Comparison of ENCODE assay signal across 8 cellular contexts in the genomic region with DNA sequence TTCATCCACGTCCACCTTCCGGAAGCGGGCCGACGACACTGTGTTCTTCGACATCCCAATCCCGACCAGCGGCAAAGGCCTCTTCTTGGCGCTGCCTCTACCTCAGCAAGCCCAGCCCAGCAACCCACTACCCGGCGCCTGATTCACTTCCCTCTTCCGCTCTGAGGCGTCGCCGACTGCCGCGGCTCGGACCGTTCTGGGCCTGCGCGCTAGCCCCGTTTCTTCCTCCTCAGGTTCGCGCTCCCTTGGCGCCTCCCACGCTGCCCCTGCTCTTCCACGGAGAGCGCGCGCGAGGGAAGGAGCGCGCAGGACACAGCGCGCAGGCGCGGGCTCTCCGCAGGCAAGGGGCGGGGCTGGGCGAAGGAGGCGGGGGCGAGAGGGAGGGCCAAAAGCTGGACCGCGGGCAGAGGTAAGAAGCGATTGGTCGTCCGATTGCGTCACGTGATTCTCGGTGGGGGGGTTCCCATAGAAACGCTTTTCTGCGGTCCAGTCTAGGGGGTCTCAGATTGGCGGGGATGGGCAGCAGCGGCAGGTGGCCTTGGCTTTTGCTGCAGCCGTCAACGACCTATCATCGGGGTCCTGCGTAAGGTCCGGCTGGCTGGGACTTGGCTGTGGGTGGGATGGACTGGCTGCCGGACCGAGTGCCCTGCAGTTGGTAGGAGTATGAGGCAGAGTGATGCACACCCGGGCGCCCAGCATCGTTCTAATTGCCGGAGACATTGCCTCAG. TPM values are rescaled to one million over a fixed set of nuclear protein-coding genes. Genes with fewer than 3 reads are reported as not detected.
DNase-seq lines count a peak whose midpoint lies in the region; ATAC-seq and TF ChIP-seq lines count a peak whose summit lies in the region.

A gene (minus strand): TSS at position 178 of the 728 bp plus-strand sequence. CDS start 124 bp downstream, at position 54.

- TF ChIP-seq CTCF in ascending aorta (IDR thresholded peaks at IDR 0.05) (no peak), vagina (IDR thresholded peaks at IDR 0.05) (peak in 1 of 3 experiments; percentile 3)

- intact Hi-C loops in ascending aorta (cut with DNase I) (loop anchor here (1.0 to 10.0 kb wide), 7 partner anchors 26 to 1119 kb away; a partner anchor contains a TSS), right cardiac atrium (cut with DNase I) (loop anchor here in 1 of 4 donors (10.0 kb wide), 1 partner anchor 161 kb away; a partner anchor contains a TSS), vagina (cut with DNase I) (no loop called here)

- peaks cover 0 to 8% of the 10 kb centered on the region in 2 donors for H3K36me3 ChIP-seq in ascending aorta
- H3K36me3 ChIP-seq in vagina = no peaks in the 10 kb centered on the region

- peak within 1 kb of the TSS; percentile 99 for H3K27ac Mint-ChIP-seq in T-helper 2 cell treated with Interferon-gamma antibody and Interleukin-4, amounts not matched to agents 5 μg/mL and 100 μg/mL, for 36 hours

- H3K9me3 Mint-ChIP-seq in T-helper 2 cell treated with Interferon-gamma antibody and Interleukin-4, amounts not matched to agents 5 μg/mL and 100 μg/mL, for 36 hours = no peaks in the 10 kb centered on the region

- peaks cover 24% of the 10 kb centered on the region for H3K36me3 Mint-ChIP-seq in T-helper 2 cell treated with Interferon-gamma antibody and Interleukin-4, amounts not matched to agents 5 μg/mL and 100 μg/mL, for 36 hours (ENCODE audit: low read depth)

- no peaks in the 10 kb centered on the region for H3K9me3 ChIP-seq in ascending aorta
- no peaks in the 10 kb centered on the region for H3K9me3 ChIP-seq in right cardiac atrium (ENCODE audit: control insufficient read depth, low read length)
- no peaks in the 10 kb centered on the region for H3K9me3 ChIP-seq in vagina

- H3K27me3 ChIP-seq in ascending aorta (no peaks in the 10 kb centered on the region), right cardiac atrium (ENCODE audit: control insufficient read depth, insufficient read depth) (no peaks in the 10 kb centered on the region), vagina (no peaks in the 10 kb centered on the region)

- H3K27me3 Mint-ChIP-seq in T-helper 2 cell treated with Interferon-gamma antibody and Interleukin-4, amounts not matched to agents 5 μg/mL and 100 μg/mL, for 36 hours (ENCODE audit: low read depth) = peaks cover 24% of the 10 kb centered on the region

- ATAC-seq in GM18498 (IDR thresholded peaks at IDR 0.05; ENCODE audit: unreplicated experiment) (peak; percentile 89), HG02943 (IDR thresholded peaks at IDR 0.05; ENCODE audit: low read depth, unreplicated experiment) (peak; percentile 90), right cardiac atrium (peak; percentile 98)

- peak within 1 kb of the TSS; percentile 100 for H3K4me3 Mint-ChIP-seq in T-helper 2 cell treated with Interferon-gamma antibody and Interleukin-4, amounts not matched to agents 5 μg/mL and 100 μg/mL, for 36 hours

- H3K4me3 ChIP-seq in ascending aorta = peak within 1 kb of the TSS; percentile 93 to 97
- H3K4me3 ChIP-seq in right cardiac atrium (ENCODE audit: low read length) = peak within 1 kb of the TSS; percentile 77
- peak within 1 kb of the TSS; percentile 80 to 99 for H3K4me3 ChIP-seq in vagina

- DNase-seq in NCI-H1930 (lab: John Stamatoyannopoulos, UW) (peak; percentile 93 to 96), ascending aorta (ENCODE audit: low spot score in 2 of 2) (peak; percentile 85 to 97), right cardiac atrium (peak; percentile 98 to 99 (median 99)), putamen (ENCODE audit: low spot score) (peak; percentile 98), vagina (ENCODE audit: extremely low spot score in 2 of 2) (peak; percentile 97)
- peak; percentile 97 for DNase-seq in T-helper 2 cell treated with Interferon-gamma antibody and Interleukin-4, amounts not matched to agents 5 μg/mL and 100 μg/mL, for 36 hours (ENCODE audit: low spot score)

- peaks cover 0 to 6% of the 10 kb centered on the region in 2 donors for H3K4me1 ChIP-seq in ascending aorta
- peaks cover 2% of the 10 kb centered on the region for H3K4me1 ChIP-seq in right cardiac atrium (ENCODE audit: control insufficient read depth, insufficient read depth, low read length)
- H3K4me1 ChIP-seq in vagina = peaks cover 45% of the 10 kb centered on the region

- H3K4me1 Mint-ChIP-seq in T-helper 2 cell treated with Interferon-gamma antibody and Interleukin-4, amounts not matched to agents 5 μg/mL and 100 μg/mL, for 36 hours (ENCODE audit: low read depth) = peaks cover 22% of the 10 kb centered on the region

- under 1% methylated on average over 65 of the region's 65 CpGs for WGBS in right cardiac atrium

- H3K27ac ChIP-seq in ascending aorta (peak within 1 kb of the TSS; percentile 95 to 99), right cardiac atrium (ENCODE audit: low read length) (peak within 1 kb of the TSS; percentile 93), vagina (peak within 1 kb of the TSS; percentile 93)

- peak in 1 of 2 donors; percentile 87 for TF ChIP-seq POLR2A in vagina (IDR thresholded peaks at IDR 0.05)

RNA-seq across cellular contexts. Expression of the gene that starts here (rescaled TPM):
- total RNA-seq in ascending aorta (48.3 TPM), right cardiac atrium (10 to 100 TPM; 36.5 to 74.7 (median 52.4) TPM), vagina (48.4 TPM)
- polyA plus RNA-seq in right cardiac atrium = 41.1 TPM

Comparison
In these comparisons a context has a peak if more than half of its experiments do, and no peak if none do; other contexts are left out.
1. Peak in every context shown above with its lines: DNase-seq, ATAC-seq, H3K4me3 ChIP-seq and H3K27ac ChIP-seq.